ENCODE assay signal across 16 cellular contexts in the genomic region with DNA sequence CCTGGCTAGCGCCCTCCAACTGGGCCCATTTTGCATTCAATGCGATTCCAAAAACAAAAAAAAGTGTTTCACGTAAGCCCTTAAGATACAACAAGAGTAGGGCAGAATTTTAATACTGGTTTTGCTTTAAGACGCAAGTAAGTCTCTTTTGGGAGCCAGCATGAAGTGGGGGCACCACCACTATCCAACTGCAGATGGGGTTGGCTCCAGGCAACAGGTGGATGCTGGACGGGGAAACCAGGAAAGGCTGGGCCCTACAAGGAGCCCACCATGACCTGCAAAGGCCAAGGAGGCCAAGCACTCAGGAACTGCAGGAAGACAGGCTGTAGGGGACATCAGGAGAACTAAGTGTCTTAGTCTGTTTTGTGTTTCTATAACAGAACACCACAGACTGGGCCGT.
DNase-seq lines count a peak whose midpoint lies in the region; ATAC-seq and TF ChIP-seq lines count a peak whose summit lies in the region.
"Had no signal": no experiment of that assay in that cellular context is flagged by ENCODE, and none has a peak within 500 bp of the region (broad histone marks: within the 10 kb centered on the region; RNA-seq: fewer than 3 reads in every experiment).

No MANE protein-coding gene starts in this region.

- H3K4me1 ChIP-seq in spleen, result peaks cover 0 to 25% (median 8%) of the 10 kb centered on the region in 6 donors
- peaks cover 0 to 20% (median 0%) of the 10 kb centered on the region in 3 donors for H3K4me1 ChIP-seq in esophagus squamous epithelium
- H3K4me1 ChIP-seq: HAP-1 had no signal

- TF ChIP-seq POLR2A in spleen (IDR thresholded peaks at IDR 0.05) (no peak), esophagus squamous epithelium (IDR thresholded peaks at IDR 0.05) (no peak)

- H3K27me3 ChIP-seq in spleen (replicated peaks in 1 of 7) (peaks cover 0 to 30% (median 6%) of the 10 kb centered on the region in 7 donors), esophagus squamous epithelium (peaks cover 0 to 74% (median 1%) of the 10 kb centered on the region in 4 donors)

- H3K9me3 ChIP-seq in spleen (no peaks in the 10 kb centered on the region), esophagus squamous epithelium (no peaks in the 10 kb centered on the region)
- H3K9me3 ChIP-seq: HAP-1 had no signal

- ATAC-seq in stimulated activated naive CD8-positive, alpha-beta T cell treated with anti-CD3 and anti-CD28 coated beads, Interleukin-15, amount 100 ng/mL, for 72 hours, result no peak
- ATAC-seq in SK-N-SH treated with all-trans-retinoic acid at 6 μM for 48 hours, result no peak
- ATAC-seq: HepG2 had no signal

- H3K27ac ChIP-seq in spleen (no peak overlapping the region), esophagus squamous epithelium (no peak overlapping the region)

- no peak overlapping the region for H3K4me3 ChIP-seq in spleen
- no peak overlapping the region for H3K4me3 ChIP-seq in esophagus squamous epithelium
- H3K4me3 ChIP-seq: HAP-1 had no signal

- H3K36me3 ChIP-seq in spleen (no peaks in the 10 kb centered on the region), esophagus squamous epithelium (no peaks in the 10 kb centered on the region)
- H3K36me3 ChIP-seq: HAP-1 had no signal

- peaks cover 5% of the 10 kb centered on the region for H3K27me3 Mint-ChIP-seq in stimulated activated naive CD8-positive, alpha-beta T cell treated with anti-CD3 and anti-CD28 coated beads, Interleukin-15, Interleukin-2, amounts not matched to agents 100 ng/mL and 50 ng/mL, for 24 hours
- H3K27me3 Mint-ChIP-seq in stimulated activated naive CD8-positive, alpha-beta T cell treated with anti-CD3 and anti-CD28 coated beads, Interleukin-15, amount 100 ng/mL, for 72 hours, result peaks cover 16% of the 10 kb centered on the region
- peaks cover 5% of the 10 kb centered on the region for H3K27me3 Mint-ChIP-seq in glutamatergic neuron (ENCODE audit: unreplicated experiment)
- H3K27me3 Mint-ChIP-seq: B cell had no signal

- 85 to 95% (median 91%) methylated on average over 6 of the region's 6 CpGs for WGBS in spleen, 5 donors
- 79 to 81% methylated on average over 5 to 6 of the region's 6 CpGs for WGBS in esophagus squamous epithelium, 2 donors

- peak overlapping the region; percentile 63 for H3K27ac Mint-ChIP-seq in stimulated activated naive CD8-positive, alpha-beta T cell treated with anti-CD3 and anti-CD28 coated beads, Interleukin-15, Interleukin-2, amounts not matched to agents 100 ng/mL and 50 ng/mL, for 24 hours
- H3K27ac Mint-ChIP-seq in stimulated activated naive CD8-positive, alpha-beta T cell treated with anti-CD3 and anti-CD28 coated beads, Interleukin-15, amount 100 ng/mL, for 72 hours, result no peak overlapping the region
- no peak overlapping the region for H3K27ac Mint-ChIP-seq in glutamatergic neuron (ENCODE audit: unreplicated experiment)
- H3K27ac Mint-ChIP-seq: B cell; CD4-positive, alpha-beta T cell; HFFc6 had no signal

- TF ChIP-seq CTCF in glutamatergic neuron (IDR thresholded peaks at IDR 0.05; ENCODE audit: partially characterized antibody, unreplicated experiment) (no peak), spleen (IDR thresholded peaks at IDR 0.05 in 8 of 11, conservative IDR thresholded peaks at IDR 0.05 in 3 of 11) (no peak), esophagus squamous epithelium (IDR thresholded peaks at IDR 0.05) (no peak)

- peaks cover 4% of the 10 kb centered on the region for H3K9me3 Mint-ChIP-seq in stimulated activated naive CD8-positive, alpha-beta T cell treated with anti-CD3 and anti-CD28 coated beads, Interleukin-15, Interleukin-2, amounts not matched to agents 100 ng/mL and 50 ng/mL, for 24 hours
- peaks cover 11 to 19% of the 10 kb centered on the region in 2 donors for H3K9me3 Mint-ChIP-seq in stimulated activated naive CD8-positive, alpha-beta T cell treated with anti-CD3 and anti-CD28 coated beads, Interleukin-15, amount 100 ng/mL, for 72 hours
- H3K9me3 Mint-ChIP-seq in glutamatergic neuron (ENCODE audit: unreplicated experiment), result peaks cover 3% of the 10 kb centered on the region
- H3K9me3 Mint-ChIP-seq: CD4-positive, alpha-beta T cell had no signal

- intact Hi-C loops in spleen (cut with DNase I; ENCODE audit: low total_unique reads), result no loop called here
- intact Hi-C loops in esophagus squamous epithelium (cut with DNase I), result no loop called here

- H3K4me3 Mint-ChIP-seq in stimulated activated naive CD8-positive, alpha-beta T cell treated with anti-CD3 and anti-CD28 coated beads, Interleukin-15, Interleukin-2, amounts not matched to agents 100 ng/mL and 50 ng/mL, for 24 hours, result no peak overlapping the region
- no peak overlapping the region for H3K4me3 Mint-ChIP-seq in stimulated activated naive CD8-positive, alpha-beta T cell treated with anti-CD3 and anti-CD28 coated beads, Interleukin-15, amount 100 ng/mL, for 72 hours
- H3K4me3 Mint-ChIP-seq in glutamatergic neuron (ENCODE audit: unreplicated experiment), result no peak overlapping the region
- H3K4me3 Mint-ChIP-seq: B cell; CD4-positive, alpha-beta T cell; HFFc6 had no signal

- H3K4me1 Mint-ChIP-seq in stimulated activated naive CD8-positive, alpha-beta T cell treated with anti-CD3 and anti-CD28 coated beads, Interleukin-15, Interleukin-2, amounts not matched to agents 100 ng/mL and 50 ng/mL, for 24 hours (ENCODE audit: low read depth), result peaks cover 30% of the 10 kb centered on the region
- H3K4me1 Mint-ChIP-seq in stimulated activated naive CD8-positive, alpha-beta T cell treated with anti-CD3 and anti-CD28 coated beads, Interleukin-15, amount 100 ng/mL, for 72 hours, result peaks cover 21% of the 10 kb centered on the region
- peaks cover 5% of the 10 kb centered on the region for H3K4me1 Mint-ChIP-seq in glutamatergic neuron (ENCODE audit: low read depth, unreplicated experiment)

- H3K36me3 Mint-ChIP-seq in stimulated activated naive CD8-positive, alpha-beta T cell treated with anti-CD3 and anti-CD28 coated beads, Interleukin-15, Interleukin-2, amounts not matched to agents 100 ng/mL and 50 ng/mL, for 24 hours (ENCODE audit: low read depth), result peaks cover 4% of the 10 kb centered on the region
- H3K36me3 Mint-ChIP-seq in glutamatergic neuron (ENCODE audit: unreplicated experiment), result peaks cover 4% of the 10 kb centered on the region

- no peak for DNase-seq in stimulated activated naive CD8-positive, alpha-beta T cell treated with anti-CD3 and anti-CD28 coated beads, Interleukin-15, amount 100 ng/mL, for 72 hours
- peak; percentile 1 for DNase-seq in glutamatergic neuron
- DNase-seq in spleen, result peak; percentile 45
- no peak for DNase-seq in AG08395 (ENCODE audit: low spot score)
- DNase-seq in esophagus squamous epithelium (lab: John Stamatoyannopoulos, UW), result no peak
- DNase-seq: ACHN; C1 segment of cervical spinal cord; CD4-positive, alpha-beta T cell; DMS153; EL; HFFc6 had no signal

TF ChIP-seq in SK-N-SH treated with all-trans-retinoic acid at 6 μM for 48 hours, 23 proteins besides CTCF, POLR2A, EP300 and RAD21 (continues in another document):
- TF ChIP-seq SNAI2 (CRISPR knock-in tag; IDR thresholded peaks at IDR 0.05) (no peak), CSDC2 (CRISPR knock-in tag; IDR thresholded peaks at IDR 0.05) (no peak), ZFP30 (CRISPR knock-in tag; IDR thresholded peaks at IDR 0.05) (no peak), ISL1 (CRISPR knock-in tag; IDR thresholded peaks at IDR 0.05) (no peak), TCF4 (CRISPR knock-in tag; IDR thresholded peaks at IDR 0.05; ENCODE audit: borderline replicate concordance) (no peak), ARNTL (CRISPR knock-in tag; IDR thresholded peaks at IDR 0.05; ENCODE audit: borderline replicate concordance, low read depth) (no peak), RARB (CRISPR knock-in tag; IDR thresholded peaks at IDR 0.05) (no peak), OSR1 (CRISPR knock-in tag; IDR thresholded peaks at IDR 0.05) (no peak), GLIS3 (CRISPR knock-in tag; IDR thresholded peaks at IDR 0.05) (no peak)
- TF ChIP-seq, protein P1, sequence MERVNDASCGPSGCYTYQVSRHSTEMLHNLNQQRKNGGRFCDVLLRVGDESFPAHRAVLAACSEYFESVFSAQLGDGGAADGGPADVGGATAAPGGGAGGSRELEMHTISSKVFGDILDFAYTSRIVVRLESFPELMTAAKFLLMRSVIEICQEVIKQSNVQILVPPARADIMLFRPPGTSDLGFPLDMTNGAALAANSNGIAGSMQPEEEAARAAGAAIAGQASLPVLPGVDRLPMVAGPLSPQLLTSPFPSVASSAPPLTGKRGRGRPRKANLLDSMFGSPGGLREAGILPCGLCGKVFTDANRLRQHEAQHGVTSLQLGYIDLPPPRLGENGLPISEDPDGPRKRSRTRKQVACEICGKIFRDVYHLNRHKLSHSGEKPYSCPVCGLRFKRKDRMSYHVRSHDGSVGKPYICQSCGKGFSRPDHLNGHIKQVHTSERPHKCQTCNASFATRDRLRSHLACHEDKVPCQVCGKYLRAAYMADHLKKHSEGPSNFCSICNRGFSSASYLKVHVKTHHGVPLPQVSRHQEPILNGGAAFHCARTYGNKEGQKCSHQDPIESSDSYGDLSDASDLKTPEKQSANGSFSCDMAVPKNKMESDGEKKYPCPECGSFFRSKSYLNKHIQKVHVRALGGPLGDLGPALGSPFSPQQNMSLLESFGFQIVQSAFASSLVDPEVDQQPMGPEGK (CRISPR knock-in tag; IDR thresholded peaks at IDR 0.05; ENCODE audit: borderline replicate concordance), result no peak
- TF ChIP-seq, protein P2, sequence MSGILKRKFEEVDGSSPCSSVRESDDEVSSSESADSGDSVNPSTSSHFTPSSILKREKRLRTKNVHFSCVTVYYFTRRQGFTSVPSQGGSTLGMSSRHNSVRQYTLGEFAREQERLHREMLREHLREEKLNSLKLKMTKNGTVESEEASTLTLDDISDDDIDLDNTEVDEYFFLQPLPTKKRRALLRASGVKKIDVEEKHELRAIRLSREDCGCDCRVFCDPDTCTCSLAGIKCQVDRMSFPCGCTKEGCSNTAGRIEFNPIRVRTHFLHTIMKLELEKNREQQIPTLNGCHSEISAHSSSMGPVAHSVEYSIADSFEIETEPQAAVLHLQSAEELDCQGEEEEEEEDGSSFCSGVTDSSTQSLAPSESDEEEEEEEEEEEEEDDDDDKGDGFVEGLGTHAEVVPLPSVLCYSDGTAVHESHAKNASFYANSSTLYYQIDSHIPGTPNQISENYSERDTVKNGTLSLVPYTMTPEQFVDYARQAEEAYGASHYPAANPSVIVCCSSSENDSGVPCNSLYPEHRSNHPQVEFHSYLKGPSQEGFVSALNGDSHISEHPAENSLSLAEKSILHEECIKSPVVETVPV (CRISPR knock-in tag; IDR thresholded peaks at IDR 0.05), result no peak
- TF ChIP-seq, protein P3, sequence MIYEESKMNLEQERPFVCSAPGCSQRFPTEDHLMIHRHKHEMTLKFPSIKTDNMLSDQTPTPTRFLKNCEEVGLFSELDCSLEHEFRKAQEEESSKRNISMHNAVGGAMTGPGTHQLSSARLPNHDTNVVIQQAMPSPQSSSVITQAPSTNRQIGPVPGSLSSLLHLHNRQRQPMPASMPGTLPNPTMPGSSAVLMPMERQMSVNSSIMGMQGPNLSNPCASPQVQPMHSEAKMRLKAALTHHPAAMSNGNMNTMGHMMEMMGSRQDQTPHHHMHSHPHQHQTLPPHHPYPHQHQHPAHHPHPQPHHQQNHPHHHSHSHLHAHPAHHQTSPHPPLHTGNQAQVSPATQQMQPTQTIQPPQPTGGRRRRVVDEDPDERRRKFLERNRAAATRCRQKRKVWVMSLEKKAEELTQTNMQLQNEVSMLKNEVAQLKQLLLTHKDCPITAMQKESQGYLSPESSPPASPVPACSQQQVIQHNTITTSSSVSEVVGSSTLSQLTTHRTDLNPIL (CRISPR knock-in tag; IDR thresholded peaks at IDR 0.05; ENCODE audit: low read depth), result no peak

Comparison
In these comparisons a context has a peak if more than half of its experiments do, and no peak if none do; other contexts are left out.
1. DNase-seq: peak in glutamatergic neuron (single experiment) and spleen (single experiment); none in stimulated activated naive CD8-positive, alpha-beta T cell treated with anti-CD3 and anti-CD28 coated beads, Interleukin-15, amount 100 ng/mL, for 72 hours (0 of 2), AG08395 (single experiment) and esophagus squamous epithelium (single experiment).